Comparison of ENCODE assay signal across 1 cellular context in the genomic region with DNA sequence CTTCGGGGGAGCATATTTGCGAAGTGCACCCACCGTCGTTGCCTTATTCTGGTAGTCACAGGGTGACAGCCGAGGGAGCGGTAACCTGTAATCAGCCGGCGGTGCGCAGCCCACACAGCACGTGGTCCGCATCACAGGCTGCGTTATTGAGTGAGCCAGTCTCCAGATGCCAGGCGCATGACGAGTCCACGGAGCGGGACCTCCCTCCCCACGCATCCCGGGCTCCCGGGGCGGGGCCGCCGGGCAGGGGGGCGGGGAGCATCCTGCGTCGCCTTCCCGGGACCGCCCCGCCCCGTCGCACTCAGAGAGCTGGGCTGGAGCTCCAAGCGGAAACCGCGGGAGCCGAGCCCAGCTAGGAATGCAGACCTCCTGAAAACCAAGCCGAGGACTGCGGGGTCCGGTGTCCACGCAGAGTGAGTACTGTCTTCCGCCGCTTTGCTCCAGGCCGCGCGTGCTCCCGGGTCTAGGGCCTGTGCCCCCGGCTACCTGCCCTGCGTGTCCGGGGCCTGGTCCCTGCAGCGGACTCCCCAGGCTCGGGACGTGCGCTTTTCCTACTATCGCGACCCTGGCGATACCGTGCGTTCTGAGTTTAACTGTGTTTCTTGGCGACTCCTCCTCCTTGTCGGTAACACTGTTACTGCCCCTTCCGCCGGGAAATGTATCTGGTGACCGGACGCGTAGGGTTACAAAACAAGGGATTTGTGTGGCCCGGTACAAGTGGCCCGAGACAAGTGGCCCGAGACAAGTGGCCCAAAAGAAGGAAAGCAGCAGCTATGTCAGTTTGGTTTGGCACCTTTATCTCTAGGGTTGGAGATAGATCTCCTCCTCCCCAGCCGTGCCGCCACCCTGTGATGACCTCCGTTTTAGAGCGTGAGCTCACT.
TF ChIP-seq lines count a peak whose summit lies in the region.

No MANE protein-coding gene starts in this region.

TF ChIP-seq in HepG2, 621 proteins besides CTCF, POLR2A, EP300 and RAD21 (continued from another document and continues in another):
- TF ChIP-seq, protein P1, sequence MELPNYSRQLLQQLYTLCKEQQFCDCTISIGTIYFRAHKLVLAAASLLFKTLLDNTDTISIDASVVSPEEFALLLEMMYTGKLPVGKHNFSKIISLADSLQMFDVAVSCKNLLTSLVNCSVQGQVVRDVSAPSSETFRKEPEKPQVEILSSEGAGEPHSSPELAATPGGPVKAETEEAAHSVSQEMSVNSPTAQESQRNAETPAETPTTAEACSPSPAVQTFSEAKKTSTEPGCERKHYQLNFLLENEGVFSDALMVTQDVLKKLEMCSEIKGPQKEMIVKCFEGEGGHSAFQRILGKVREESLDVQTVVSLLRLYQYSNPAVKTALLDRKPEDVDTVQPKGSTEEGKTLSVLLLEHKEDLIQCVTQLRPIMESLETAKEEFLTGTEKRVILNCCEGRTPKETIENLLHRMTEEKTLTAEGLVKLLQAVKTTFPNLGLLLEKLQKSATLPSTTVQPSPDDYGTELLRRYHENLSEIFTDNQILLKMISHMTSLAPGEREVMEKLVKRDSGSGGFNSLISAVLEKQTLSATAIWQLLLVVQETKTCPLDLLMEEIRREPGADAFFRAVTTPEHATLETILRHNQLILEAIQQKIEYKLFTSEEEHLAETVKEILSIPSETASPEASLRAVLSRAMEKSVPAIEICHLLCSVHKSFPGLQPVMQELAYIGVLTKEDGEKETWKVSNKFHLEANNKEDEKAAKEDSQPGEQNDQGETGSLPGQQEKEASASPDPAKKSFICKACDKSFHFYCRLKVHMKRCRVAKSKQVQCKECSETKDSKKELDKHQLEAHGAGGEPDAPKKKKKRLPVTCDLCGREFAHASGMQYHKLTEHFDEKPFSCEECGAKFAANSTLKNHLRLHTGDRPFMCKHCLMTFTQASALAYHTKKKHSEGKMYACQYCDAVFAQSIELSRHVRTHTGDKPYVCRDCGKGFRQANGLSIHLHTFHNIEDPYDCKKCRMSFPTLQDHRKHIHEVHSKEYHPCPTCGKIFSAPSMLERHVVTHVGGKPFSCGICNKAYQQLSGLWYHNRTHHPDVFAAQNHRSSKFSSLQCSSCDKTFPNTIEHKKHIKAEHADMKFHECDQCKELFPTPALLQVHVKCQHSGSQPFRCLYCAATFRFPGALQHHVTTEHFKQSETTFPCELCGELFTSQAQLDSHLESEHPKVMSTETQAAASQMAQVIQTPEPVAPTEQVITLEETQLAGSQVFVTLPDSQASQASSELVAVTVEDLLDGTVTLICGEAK (IDR thresholded peaks at IDR 0.05) = no peak
- TF ChIP-seq, protein P1 (CRISPR knock-in tag; IDR thresholded peaks at IDR 0.05) = peak; percentile 64; the same call in 1 of the 2 replicates
- TF ChIP-seq ATM (IDR thresholded peaks at IDR 0.05; ENCODE audit: borderline replicate concordance) (no peak), NFIB (CRISPR knock-in tag; IDR thresholded peaks at IDR 0.05; ENCODE audit: borderline replicate concordance) (no peak), ZFY (CRISPR knock-in tag; IDR thresholded peaks at IDR 0.05) (peak; percentile 72), NFKBIZ (CRISPR knock-in tag; IDR thresholded peaks at IDR 0.05) (no peak), SP1 (IDR thresholded peaks at IDR 0.05) (no peak), SP1 (CRISPR knock-in tag; IDR thresholded peaks at IDR 0.05) (peak; percentile 42; the same call in 1 of the 2 replicates), TEAD2 (CRISPR knock-in tag; IDR thresholded peaks at IDR 0.05) (no peak), ZNF615 (CRISPR knock-in tag; IDR thresholded peaks at IDR 0.05; ENCODE audit: borderline replicate concordance) (no peak), ZNF724P (CRISPR knock-in tag; IDR thresholded peaks at IDR 0.05; ENCODE audit: borderline replicate concordance) (peak; percentile 32; the same call in 1 of the 2 replicates), ZNF773 (CRISPR knock-in tag; IDR thresholded peaks at IDR 0.05; ENCODE audit: borderline replicate concordance) (no peak; the same call in 1 of the 2 replicates), ZNF879 (CRISPR knock-in tag; IDR thresholded peaks at IDR 0.05) (no peak), GABPA (IDR thresholded peaks at IDR 0.05; ENCODE audit: low read depth, low read length) (peak; percentile 62), GABPA (CRISPR knock-in tag; IDR thresholded peaks at IDR 0.05; ENCODE audit: low read depth) (peak; percentile 68), AGO1 (IDR thresholded peaks at IDR 0.05; ENCODE audit: low read depth, low read length, poor library complexity, severe bottlenecking) (no peak), ZNF747 (CRISPR knock-in tag; IDR thresholded peaks at IDR 0.05; ENCODE audit: borderline replicate concordance) (peak; percentile 47; the same call in 1 of the 2 replicates), PHF5A (CRISPR knock-in tag; IDR thresholded peaks at IDR 0.05; ENCODE audit: low read depth, unreplicated experiment) (no peak), ZNF274 (CRISPR knock-in tag; IDR thresholded peaks at IDR 0.05) (0 out of 2 replicates have a peak, but pooled peaks have one; percentile 24), EED (CRISPR knock-in tag; IDR thresholded peaks at IDR 0.05) (peak; percentile 23; the same call in 1 of the 2 replicates), PLRG1 (conservative IDR thresholded peaks at IDR 0.05) (no peak), KDM1A (CRISPR knock-in tag; IDR thresholded peaks at IDR 0.05) (no peak), ONECUT2 (CRISPR knock-in tag; IDR thresholded peaks at IDR 0.05) (0 out of 2 replicates have a peak, but pooled peaks have one; percentile 16), ZNF552 (CRISPR knock-in tag; IDR thresholded peaks at IDR 0.05; ENCODE audit: borderline replicate concordance) (0 out of 2 replicates have a peak, but pooled peaks have one; percentile 16), ZNF878 (CRISPR knock-in tag; IDR thresholded peaks at IDR 0.05) (peak; percentile 61; the same call in 1 of the 2 replicates), ZNF20 (CRISPR knock-in tag; IDR thresholded peaks at IDR 0.05) (no peak), PHF21A (CRISPR knock-in tag; IDR thresholded peaks at IDR 0.05) (0 out of 2 replicates have a peak, but pooled peaks have one; percentile 14), ZNF652 (CRISPR knock-in tag; IDR thresholded peaks at IDR 0.05; ENCODE audit: borderline replicate concordance, low read depth) (no peak)
- TF ChIP-seq, protein P2, sequence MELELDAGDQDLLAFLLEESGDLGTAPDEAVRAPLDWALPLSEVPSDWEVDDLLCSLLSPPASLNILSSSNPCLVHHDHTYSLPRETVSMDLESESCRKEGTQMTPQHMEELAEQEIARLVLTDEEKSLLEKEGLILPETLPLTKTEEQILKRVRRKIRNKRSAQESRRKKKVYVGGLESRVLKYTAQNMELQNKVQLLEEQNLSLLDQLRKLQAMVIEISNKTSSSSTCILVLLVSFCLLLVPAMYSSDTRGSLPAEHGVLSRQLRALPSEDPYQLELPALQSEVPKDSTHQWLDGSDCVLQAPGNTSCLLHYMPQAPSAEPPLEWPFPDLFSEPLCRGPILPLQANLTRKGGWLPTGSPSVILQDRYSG (CRISPR knock-in tag; IDR thresholded peaks at IDR 0.05) = no peak; the same call in 1 of the 2 replicates
- TF ChIP-seq, protein P3, sequence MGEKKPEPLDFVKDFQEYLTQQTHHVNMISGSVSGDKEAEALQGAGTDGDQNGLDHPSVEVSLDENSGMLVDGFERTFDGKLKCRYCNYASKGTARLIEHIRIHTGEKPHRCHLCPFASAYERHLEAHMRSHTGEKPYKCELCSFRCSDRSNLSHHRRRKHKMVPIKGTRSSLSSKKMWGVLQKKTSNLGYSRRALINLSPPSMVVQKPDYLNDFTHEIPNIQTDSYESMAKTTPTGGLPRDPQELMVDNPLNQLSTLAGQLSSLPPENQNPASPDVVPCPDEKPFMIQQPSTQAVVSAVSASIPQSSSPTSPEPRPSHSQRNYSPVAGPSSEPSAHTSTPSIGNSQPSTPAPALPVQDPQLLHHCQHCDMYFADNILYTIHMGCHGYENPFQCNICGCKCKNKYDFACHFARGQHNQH (CRISPR knock-in tag; IDR thresholded peaks at IDR 0.05) = no peak; the same call in 1 of the 2 replicates
- TF ChIP-seq, protein P4, sequence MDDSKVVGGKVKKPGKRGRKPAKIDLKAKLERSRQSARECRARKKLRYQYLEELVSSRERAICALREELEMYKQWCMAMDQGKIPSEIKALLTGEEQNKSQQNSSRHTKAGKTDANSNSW (CRISPR knock-in tag; IDR thresholded peaks at IDR 0.05; ENCODE audit: borderline replicate concordance) = no peak; the same call in 1 of the 2 replicates
- TF ChIP-seq, protein P5, sequence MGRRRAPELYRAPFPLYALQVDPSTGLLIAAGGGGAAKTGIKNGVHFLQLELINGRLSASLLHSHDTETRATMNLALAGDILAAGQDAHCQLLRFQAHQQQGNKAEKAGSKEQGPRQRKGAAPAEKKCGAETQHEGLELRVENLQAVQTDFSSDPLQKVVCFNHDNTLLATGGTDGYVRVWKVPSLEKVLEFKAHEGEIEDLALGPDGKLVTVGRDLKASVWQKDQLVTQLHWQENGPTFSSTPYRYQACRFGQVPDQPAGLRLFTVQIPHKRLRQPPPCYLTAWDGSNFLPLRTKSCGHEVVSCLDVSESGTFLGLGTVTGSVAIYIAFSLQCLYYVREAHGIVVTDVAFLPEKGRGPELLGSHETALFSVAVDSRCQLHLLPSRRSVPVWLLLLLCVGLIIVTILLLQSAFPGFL (CRISPR knock-in tag; IDR thresholded peaks at IDR 0.05) = no peak
- TF ChIP-seq, protein P6, sequence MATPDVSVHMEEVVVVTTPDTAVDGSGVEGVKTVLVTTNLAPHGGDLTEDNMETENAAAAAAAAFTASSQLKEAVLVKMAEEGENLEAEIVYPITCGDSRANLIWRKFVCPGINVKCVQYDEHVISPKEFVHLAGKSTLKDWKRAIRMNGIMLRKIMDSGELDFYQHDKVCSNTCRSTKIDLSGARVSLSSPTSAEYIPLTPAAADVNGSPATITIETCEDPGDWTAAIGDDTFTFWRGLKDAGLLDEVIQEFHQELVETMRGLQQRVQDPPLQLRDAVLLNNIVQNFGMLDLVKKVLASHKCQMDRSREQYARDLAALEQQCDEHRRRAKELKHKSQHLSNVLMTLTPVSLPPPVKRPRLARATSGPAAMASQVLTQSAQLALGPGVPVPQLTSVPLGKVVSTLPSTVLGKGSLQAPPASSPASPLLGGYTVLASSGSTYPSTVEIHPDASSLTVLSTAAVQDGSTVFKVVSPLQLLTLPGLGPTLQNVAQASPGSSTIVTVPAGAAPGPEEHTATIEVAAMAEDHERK (CRISPR knock-in tag; IDR thresholded peaks at IDR 0.05; ENCODE audit: low read depth) = no peak
- TF ChIP-seq, protein P7, sequence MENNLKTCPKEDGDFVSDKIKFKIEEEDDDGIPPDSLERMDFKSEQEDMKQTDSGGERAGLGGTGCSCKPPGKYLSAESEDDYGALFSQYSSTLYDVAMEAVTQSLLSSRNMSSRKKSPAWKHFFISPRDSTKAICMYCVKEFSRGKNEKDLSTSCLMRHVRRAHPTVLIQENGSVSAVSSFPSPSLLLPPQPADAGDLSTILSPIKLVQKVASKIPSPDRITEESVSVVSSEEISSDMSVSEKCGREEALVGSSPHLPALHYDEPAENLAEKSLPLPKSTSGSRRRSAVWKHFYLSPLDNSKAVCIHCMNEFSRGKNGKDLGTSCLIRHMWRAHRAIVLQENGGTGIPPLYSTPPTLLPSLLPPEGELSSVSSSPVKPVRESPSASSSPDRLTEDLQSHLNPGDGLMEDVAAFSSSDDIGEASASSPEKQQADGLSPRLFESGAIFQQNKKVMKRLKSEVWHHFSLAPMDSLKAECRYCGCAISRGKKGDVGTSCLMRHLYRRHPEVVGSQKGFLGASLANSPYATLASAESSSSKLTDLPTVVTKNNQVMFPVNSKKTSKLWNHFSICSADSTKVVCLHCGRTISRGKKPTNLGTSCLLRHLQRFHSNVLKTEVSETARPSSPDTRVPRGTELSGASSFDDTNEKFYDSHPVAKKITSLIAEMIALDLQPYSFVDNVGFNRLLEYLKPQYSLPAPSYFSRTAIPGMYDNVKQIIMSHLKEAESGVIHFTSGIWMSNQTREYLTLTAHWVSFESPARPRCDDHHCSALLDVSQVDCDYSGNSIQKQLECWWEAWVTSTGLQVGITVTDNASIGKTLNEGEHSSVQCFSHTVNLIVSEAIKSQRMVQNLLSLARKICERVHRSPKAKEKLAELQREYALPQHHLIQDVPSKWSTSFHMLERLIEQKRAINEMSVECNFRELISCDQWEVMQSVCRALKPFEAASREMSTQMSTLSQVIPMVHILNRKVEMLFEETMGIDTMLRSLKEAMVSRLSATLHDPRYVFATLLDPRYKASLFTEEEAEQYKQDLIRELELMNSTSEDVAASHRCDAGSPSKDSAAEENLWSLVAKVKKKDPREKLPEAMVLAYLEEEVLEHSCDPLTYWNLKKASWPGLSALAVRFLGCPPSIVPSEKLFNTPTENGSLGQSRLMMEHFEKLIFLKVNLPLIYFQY (CRISPR knock-in tag; IDR thresholded peaks at IDR 0.05; ENCODE audit: borderline replicate concordance) = 0 out of 2 replicates have a peak, but pooled peaks have one; percentile 19
- TF ChIP-seq, protein P8, sequence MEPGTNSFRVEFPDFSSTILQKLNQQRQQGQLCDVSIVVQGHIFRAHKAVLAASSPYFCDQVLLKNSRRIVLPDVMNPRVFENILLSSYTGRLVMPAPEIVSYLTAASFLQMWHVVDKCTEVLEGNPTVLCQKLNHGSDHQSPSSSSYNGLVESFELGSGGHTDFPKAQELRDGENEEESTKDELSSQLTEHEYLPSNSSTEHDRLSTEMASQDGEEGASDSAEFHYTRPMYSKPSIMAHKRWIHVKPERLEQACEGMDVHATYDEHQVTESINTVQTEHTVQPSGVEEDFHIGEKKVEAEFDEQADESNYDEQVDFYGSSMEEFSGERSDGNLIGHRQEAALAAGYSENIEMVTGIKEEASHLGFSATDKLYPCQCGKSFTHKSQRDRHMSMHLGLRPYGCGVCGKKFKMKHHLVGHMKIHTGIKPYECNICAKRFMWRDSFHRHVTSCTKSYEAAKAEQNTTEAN (CRISPR knock-in tag; conservative IDR thresholded peaks at IDR 0.05) = peak; percentile 84; the same call in 1 of the 2 replicates
